20 cellular contexts compared by ENCODE assay signal in the genomic region with DNA sequence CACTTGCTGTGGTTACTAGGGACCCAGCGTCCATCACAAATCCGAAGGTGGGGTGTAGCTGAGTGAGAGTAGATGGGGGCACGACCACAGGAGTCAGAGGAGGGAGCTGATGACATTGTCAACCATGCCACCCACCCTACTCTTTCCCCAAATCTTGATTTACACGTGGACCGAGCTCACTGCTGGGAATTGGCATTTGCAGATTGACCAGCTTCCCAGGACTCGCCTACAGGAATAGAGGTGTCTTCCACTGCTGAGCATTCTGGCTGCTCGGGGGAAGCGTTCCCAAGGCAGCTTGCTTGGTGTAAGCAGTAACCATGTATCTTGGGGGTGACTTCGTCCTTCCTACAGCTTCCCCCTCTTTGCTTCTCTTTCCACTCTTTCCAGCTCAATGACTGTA. TPM values are rescaled to one million over a fixed set of nuclear protein-coding genes. Genes with fewer than 3 reads are reported as not detected.
DNase-seq lines count a peak whose midpoint lies in the region; ATAC-seq and TF ChIP-seq lines count a peak whose summit lies in the region.
"Had no signal": no experiment of that assay in that cellular context is flagged by ENCODE, and none has a peak within 500 bp of the region (broad histone marks: within the 10 kb centered on the region; RNA-seq: fewer than 3 reads in every experiment).

No MANE protein-coding gene starts in this region.

- no peak for TF ChIP-seq POLR2A in gastrocnemius medialis (IDR thresholded peaks at IDR 0.05)

- no peak overlapping the region for H3K9ac ChIP-seq in neural progenitor cell

- H3K27me3 Mint-ChIP-seq in Calu3 (ENCODE audit: unreplicated experiment) (peaks cover 52% of the 10 kb centered on the region), neural progenitor cell (ENCODE audit: insufficient read depth, low read depth) (peaks cover 7% of the 10 kb centered on the region)
- H3K27me3 Mint-ChIP-seq in activated CD8-positive, alpha-beta T cell treated with anti-CD3 and anti-CD28 coated beads for 36 hours, result peaks cover 11% of the 10 kb centered on the region

- no peaks in the 10 kb centered on the region for H3K79me2 ChIP-seq in hepatocyte
- no peaks in the 10 kb centered on the region for H3K79me2 ChIP-seq in neural progenitor cell (ENCODE audit: low read depth)

- 35% methylated on average over 9 of the region's 9 CpGs for WGBS in hepatocyte (ENCODE audit: low lambda C conversion rate, missing lambda C conversion rate)

- H3K4me3 ChIP-seq in hepatocyte (no peak overlapping the region), neural progenitor cell (no peak overlapping the region), gastrocnemius medialis (no peak overlapping the region)
- H3K4me3 ChIP-seq: lung, ovary, sigmoid colon had no signal

- H3K4me2 ChIP-seq in hepatocyte, result peak overlapping the region; percentile 87
- H3K4me2 ChIP-seq in neural progenitor cell, result peak overlapping the region; percentile 90

- no TSS peak for BruUV-seq in Calu3 (replicated peaks; lab: Mats Ljungman, UMichigan)

- TF ChIP-seq CTCF in Calu3 (IDR thresholded peaks at IDR 0.05; ENCODE audit: unreplicated experiment) (no peak), hepatocyte (IDR thresholded peaks at IDR 0.05; ENCODE audit: poor library complexity) (no peak), neural progenitor cell (IDR thresholded peaks at IDR 0.05) (no peak), gastrocnemius medialis (IDR thresholded peaks at IDR 0.05 in 4 of 5, conservative IDR thresholded peaks at IDR 0.05 in 1 of 5) (no peak), omental fat pad (IDR thresholded peaks at IDR 0.05) (no peak)
- no peak for TF ChIP-seq CTCF in activated CD8-positive, alpha-beta T cell treated with anti-CD3 and anti-CD28 coated beads for 36 hours (IDR thresholded peaks at IDR 0.05)

- H3K36me3 Mint-ChIP-seq in Calu3 (ENCODE audit: insufficient read depth, unreplicated experiment) (peaks cover 5% of the 10 kb centered on the region), neural progenitor cell (no peaks in the 10 kb centered on the region)
- peaks cover 3% of the 10 kb centered on the region for H3K36me3 Mint-ChIP-seq in activated CD8-positive, alpha-beta T cell treated with anti-CD3 and anti-CD28 coated beads for 36 hours (ENCODE audit: low read depth)
- H3K36me3 Mint-ChIP-seq: activated naive CD4-positive, alpha-beta T cell treated with anti-CD3 and anti-CD28 coated beads, Interleukin-2, amount 50 U/mL, for 24 hours; CD14-positive monocyte; stimulated activated effector memory CD8-positive, alpha-beta T cell treated with anti-CD3 and anti-CD28 coated beads, Interleukin-12 subunit alpha, Interleukin-12 subunit beta, amount 100 ng/mL, for 72 hours had no signal

- H3K4me1 ChIP-seq in hepatocyte (ENCODE audit: insufficient read depth), result no peaks in the 10 kb centered on the region
- peaks cover 11% of the 10 kb centered on the region for H3K4me1 ChIP-seq in neural progenitor cell
- no peaks in the 10 kb centered on the region for H3K4me1 ChIP-seq in gastrocnemius medialis

- H3F3A ChIP-seq in neural progenitor cell (ENCODE audit: low read depth), result peaks cover 8% of the 10 kb centered on the region

- in situ Hi-C loops in gastrocnemius medialis (cut with MboI; ENCODE audit: low sequenced_read_pairs in 4 of 4), result no loop called here

- POLR2A ChIA-PET in activated CD8-positive, alpha-beta T cell treated with anti-CD3 and anti-CD28 coated beads for 36 hours (lab: Charles Lee), result no interaction called here

- no peak overlapping the region for H3K27ac ChIP-seq in hepatocyte
- H3K27ac ChIP-seq in neural progenitor cell, result no peak overlapping the region
- no peak overlapping the region for H3K27ac ChIP-seq in gastrocnemius medialis
- H3K27ac ChIP-seq: ovary, RWPE1, sigmoid colon, thoracic aorta had no signal

- H3K27me3 ChIP-seq in hepatocyte (peaks cover 42% of the 10 kb centered on the region), neural progenitor cell (peaks cover 42% of the 10 kb centered on the region), gastrocnemius medialis (peaks cover 0 to 8% (median 3%) of the 10 kb centered on the region in 3 donors)
- H3K27me3 ChIP-seq: ovary had no signal

- CTCF ChIA-PET in Calu3 (lab: Charles Lee), result no interaction called here
- CTCF ChIA-PET in activated CD8-positive, alpha-beta T cell treated with anti-CD3 and anti-CD28 coated beads for 36 hours (lab: Charles Lee), result no interaction called here

- H3K9me3 Mint-ChIP-seq in Calu3 (ENCODE audit: low read depth, unreplicated experiment), result no peaks in the 10 kb centered on the region
- no peaks in the 10 kb centered on the region for H3K9me3 Mint-ChIP-seq in neural progenitor cell
- no peaks in the 10 kb centered on the region for H3K9me3 Mint-ChIP-seq in activated CD8-positive, alpha-beta T cell treated with anti-CD3 and anti-CD28 coated beads for 36 hours
- H3K9me3 Mint-ChIP-seq: activated naive CD4-positive, alpha-beta T cell treated with anti-CD3 and anti-CD28 coated beads, Interleukin-2, amount 50 U/mL, for 24 hours; stimulated activated effector memory CD8-positive, alpha-beta T cell treated with anti-CD3 and anti-CD28 coated beads, Interleukin-12 subunit alpha, Interleukin-12 subunit beta, amount 100 ng/mL, for 72 hours had no signal

- H3K4me3 Mint-ChIP-seq in Calu3 (ENCODE audit: low read depth, unreplicated experiment) (peak overlapping the region; percentile 69), neural progenitor cell (peak overlapping the region; percentile 50)
- H3K4me3 Mint-ChIP-seq in activated CD8-positive, alpha-beta T cell treated with anti-CD3 and anti-CD28 coated beads for 36 hours, result no peak overlapping the region
- H3K4me3 Mint-ChIP-seq: activated naive CD4-positive, alpha-beta T cell treated with anti-CD3 and anti-CD28 coated beads, Interleukin-2, amount 50 U/mL, for 24 hours; activated T-cell treated with anti-CD3 and anti-CD28 coated beads, Interleukin-2, amount 50 U/mL, for 72 hours; stimulated activated effector memory CD8-positive, alpha-beta T cell treated with anti-CD3 and anti-CD28 coated beads, Interleukin-12 subunit alpha, Interleukin-12 subunit beta, amount 100 ng/mL, for 72 hours had no signal

- ATAC-seq in gastrocnemius medialis (no peak), omental fat pad (ENCODE audit: low FRiP score) (no peak)
- ATAC-seq in activated CD8-positive, alpha-beta T cell treated with anti-CD3 and anti-CD28 coated beads for 36 hours, result no peak
- ATAC-seq: activated CD4-positive, CD25-positive, alpha-beta regulatory T cell treated with anti-CD3 and anti-CD28 coated beads, Interleukin-2, amount 50 U/mL, for 24 hours; activated T-cell treated with anti-CD3 and anti-CD28 coated beads, Interleukin-2, amount 50 U/mL, for 72 hours had no signal

- DNase-seq in Calu3, result no peak
- peak; percentile 3 for DNase-seq in NCI-H2227 treated with DMSO at 0.1 percent for 48 hours (lab: John Stamatoyannopoulos, UW)
- DNase-seq in hepatocyte (ENCODE audit: low spot score), result no peak
- DNase-seq in neural progenitor cell (ENCODE audit: low spot score), result peak; percentile 14
- DNase-seq in stimulated activated naive CD4-positive, alpha-beta T cell treated with Interleukin-2 at 50 U/mL for 16 hours (lab: John Stamatoyannopoulos, UW), result no peak
- DNase-seq in gastrocnemius medialis, result no peak
- DNase-seq in activated CD8-positive, alpha-beta T cell treated with anti-CD3 and anti-CD28 coated beads for 36 hours, result no peak
- no peak for DNase-seq in omental fat pad (ENCODE audit: low spot score)
- DNase-seq: activated T-cell treated with anti-CD3 and anti-CD28 coated beads, Interleukin-2, amount 50 U/mL, for 72 hours; kidney; sigmoid colon; T-helper 9 cell had no signal

- H3K4me1 Mint-ChIP-seq in Calu3 (ENCODE audit: low read depth, unreplicated experiment), result peaks cover 8% of the 10 kb centered on the region
- H3K4me1 Mint-ChIP-seq in neural progenitor cell, result peaks cover 18% of the 10 kb centered on the region
- no peaks in the 10 kb centered on the region for H3K4me1 Mint-ChIP-seq in activated CD8-positive, alpha-beta T cell treated with anti-CD3 and anti-CD28 coated beads for 36 hours (ENCODE audit: low read depth)
- H3K4me1 Mint-ChIP-seq: activated naive CD4-positive, alpha-beta T cell treated with anti-CD3 and anti-CD28 coated beads, Interleukin-2, amount 50 U/mL, for 24 hours; CD14-positive monocyte; stimulated activated effector memory CD8-positive, alpha-beta T cell treated with anti-CD3 and anti-CD28 coated beads, Interleukin-12 subunit alpha, Interleukin-12 subunit beta, amount 100 ng/mL, for 72 hours had no signal

- no peaks in the 10 kb centered on the region for H4K20me1 ChIP-seq in hepatocyte (ENCODE audit: insufficient read depth, poor library complexity, severe bottlenecking)
- H4K20me1 ChIP-seq in neural progenitor cell (ENCODE audit: low read depth), result peaks cover 9% of the 10 kb centered on the region

- intact Hi-C loops in Calu3 (cut with micrococcal nuclease; ENCODE audit: unreplicated experiment) (no loop called here), gastrocnemius medialis (cut with DNase I; ENCODE audit: low total_unique reads) (no loop called here)
- intact Hi-C loops in activated CD8-positive, alpha-beta T cell treated with anti-CD3 and anti-CD28 coated beads for 36 hours (cut with micrococcal nuclease), result no loop called here

- H2AFZ ChIP-seq in hepatocyte (no peak overlapping the region), neural progenitor cell (replicated peaks) (no peak overlapping the region)

- H3K9me3 ChIP-seq in hepatocyte (ENCODE audit: low read depth), result no peaks in the 10 kb centered on the region
- H3K9me3 ChIP-seq in neural progenitor cell (ENCODE audit: low read depth), result no peaks in the 10 kb centered on the region
- H3K9me3 ChIP-seq in gastrocnemius medialis, result no peaks in the 10 kb centered on the region
- H3K9me3 ChIP-seq: ovary, sigmoid colon, thoracic aorta had no signal

- H3K36me3 ChIP-seq in hepatocyte (replicated peaks; ENCODE audit: insufficient read depth, low read depth) (no peaks in the 10 kb centered on the region), neural progenitor cell (no peaks in the 10 kb centered on the region), gastrocnemius medialis (no peaks in the 10 kb centered on the region)
- H3K36me3 ChIP-seq: ovary, sigmoid colon, thoracic aorta had no signal

- H3K27ac Mint-ChIP-seq in Calu3 (ENCODE audit: unreplicated experiment) (no peak overlapping the region), neural progenitor cell (no peak overlapping the region)
- H3K27ac Mint-ChIP-seq in activated CD8-positive, alpha-beta T cell treated with anti-CD3 and anti-CD28 coated beads for 36 hours, result no peak overlapping the region
- H3K27ac Mint-ChIP-seq: activated naive CD4-positive, alpha-beta T cell treated with anti-CD3 and anti-CD28 coated beads, Interleukin-2, amount 50 U/mL, for 24 hours; activated T-cell treated with anti-CD3 and anti-CD28 coated beads, Interleukin-2, amount 50 U/mL, for 72 hours; CD14-positive monocyte; stimulated activated effector memory CD8-positive, alpha-beta T cell treated with anti-CD3 and anti-CD28 coated beads, Interleukin-12 subunit alpha, Interleukin-12 subunit beta, amount 100 ng/mL, for 72 hours had no signal

- H3K9me2 ChIP-seq in hepatocyte (replicated peaks; ENCODE audit: insufficient read depth), result no peaks in the 10 kb centered on the region

RNA-seq across cellular contexts. Expression of a gene that starts 0.4 kb away (rescaled TPM):
- total RNA-seq in Calu3 (2022) (34.3 and 39.1 TPM in 2 replicates), hepatocyte (4.8 TPM in 2 replicates), neural progenitor cell (ENCODE audit: low replicate concordance) (0.19 TPM in 1 of 2 replicates, not detected in the other), gastrocnemius medialis (under 1 TPM in 2 of 4 donors, not detected in 2; 0.18 to 0.20 TPM), omental fat pad (under 1 TPM; 0.24 to 0.95 (median 0.30) TPM)
- 1.9 and 2.0 TPM in 2 replicates for polyA plus RNA-seq in hepatocyte
- not detected for total RNA-seq in activated CD8-positive, alpha-beta T cell treated with anti-CD3 and anti-CD28 coated beads for 36 hours
- total RNA-seq: activated T-cell treated with anti-CD3 and anti-CD28 coated beads, Interleukin-2, amount 50 U/mL, for 72 hours had no signal
- polyA plus RNA-seq: CD14-positive monocyte had no signal

Comparison
In these comparisons a context has a peak if more than half of its experiments do, and no peak if none do; other contexts are left out.
1. DNase-seq: peak in NCI-H2227 treated with DMSO at 0.1 percent for 48 hours (single experiment) and neural progenitor cell (single experiment); none in Calu3 (single experiment), hepatocyte (single experiment), stimulated activated naive CD4-positive, alpha-beta T cell treated with Interleukin-2 at 50 U/mL for 16 hours (single experiment), gastrocnemius medialis (0 of 2), activated CD8-positive, alpha-beta T cell treated with anti-CD3 and anti-CD28 coated beads for 36 hours (single experiment) and omental fat pad (single experiment).